1 cellular context compared by ENCODE assay signal in genomic region chr2:197293252-197294007, GRCh38.
TF ChIP-seq lines count a peak whose summit lies in the region.

No MANE protein-coding gene starts in this region.

TF ChIP-seq in GM12878, 131 proteins besides CTCF, POLR2A, EP300 and RAD21 (continued from another document):
- no peak for TF ChIP-seq PAX5 (IDR thresholded peaks at IDR 0.05; ENCODE audit: borderline replicate concordance, low read depth, low read length)
